ENCODE assay signal across 20 cellular contexts in genomic region chr2:112095654-112096053, GRCh38.
"Had no signal": no experiment of that assay in that cellular context is flagged by ENCODE, and none has a peak within 500 bp of the region (broad histone marks: within the 10 kb centered on the region; RNA-seq: fewer than 3 reads in every experiment).

No MANE protein-coding gene starts in this region.

- H3K27me3 ChIP-seq: brain microvascular endothelial cell, dorsolateral prefrontal cortex, gastroesophageal sphincter, heart left ventricle, sigmoid colon, transverse colon had no signal

- ATAC-seq: activated CD8-positive, alpha-beta T cell treated with anti-CD3 and anti-CD28 coated beads for 36 hours; gastroesophageal sphincter; heart left ventricle; natural killer cell treated with Interleukin-12 subunit alpha and Interleukin-12 subunit beta and Interleukin-15 and Interleukin-18, amount 100 ng/mL, for 72 hours; T-cell had no signal

- H3K9me3 ChIP-seq: gastroesophageal sphincter, heart left ventricle, left ventricle myocardium inferior, sigmoid colon, transverse colon had no signal

- H3K9me3 Mint-ChIP-seq: activated CD4-positive, alpha-beta T cell treated with anti-CD3 and anti-CD28 coated beads, Interleukin-2, amount 10 ng/mL, durations not matched to agents 24 days and 14 days; activated CD8-positive, alpha-beta T cell treated with anti-CD3 and anti-CD28 coated beads for 36 hours; activated naive CD4-positive, alpha-beta T cell treated with anti-CD3 and anti-CD28 coated beads for 36 hours; activated T-cell treated with anti-CD3 and anti-CD28 coated beads, Interleukin-2, amount 50 U/mL, for 24 hours; activated T-helper 2 cell treated with anti-CD3 and anti-CD28 coated beads, Interferon-gamma antibody, Interleukin-2, Interleukin-4, amounts not matched to agents 10 μg/mL and 5 μg/mL and 100 μg/mL, durations not matched to agents 14 hours and 24 hours and 36 hours; natural killer cell treated with Interleukin-12 subunit alpha and Interleukin-12 subunit beta and Interleukin-15 and Interleukin-18, amount 100 ng/mL, for 72 hours; T-cell had no signal

- DNase-seq: activated CD4-positive, alpha-beta T cell treated with anti-CD3 and anti-CD28 coated beads, Interleukin-2, amount 10 ng/mL, durations not matched to agents 24 days and 14 days; activated CD8-positive, alpha-beta T cell treated with anti-CD3 and anti-CD28 coated beads for 36 hours; activated naive CD4-positive, alpha-beta T cell treated with anti-CD3 and anti-CD28 coated beads for 36 hours; activated T-cell treated with anti-CD3 and anti-CD28 coated beads, Interleukin-2, amount 50 U/mL, for 24 hours; anterior cingulate cortex; brain microvascular endothelial cell; central memory CD4-positive, alpha-beta T cell; dorsolateral prefrontal cortex; heart left ventricle; left ventricle myocardium inferior; sigmoid colon; stimulated activated CD4-positive, alpha-beta T cell treated with anti-CD3 and anti-CD28 coated beads, Interleukin-12 subunit alpha, Interleukin-12 subunit beta, amount 100 ng/mL, for 4 hours; stimulated activated CD4-positive, alpha-beta T cell treated with anti-CD3 and anti-CD28 coated beads, Interleukin-1b, Interleukin-23, amount 100 ng/mL, for 48 hours; stimulated activated CD8-positive, alpha-beta memory T cell treated with anti-CD3 and anti-CD28 coated beads, Interleukin-4, amount 100 ng/mL, for 48 hours; stimulated activated naive CD4-positive, alpha-beta T cell treated with Interleukin-2 at 50 U/mL for 16 hours; T-cell; transverse colon had no signal

- H3K27ac Mint-ChIP-seq: activated CD4-positive, alpha-beta T cell treated with anti-CD3 and anti-CD28 coated beads, Interleukin-2, amount 10 ng/mL, durations not matched to agents 24 days and 14 days; activated naive CD4-positive, alpha-beta T cell treated with anti-CD3 and anti-CD28 coated beads for 36 hours; activated T-cell treated with anti-CD3 and anti-CD28 coated beads, Interleukin-2, amount 50 U/mL, for 24 hours; activated T-helper 2 cell treated with anti-CD3 and anti-CD28 coated beads, Interferon-gamma antibody, Interleukin-2, Interleukin-4, amounts not matched to agents 10 μg/mL and 5 μg/mL and 100 μg/mL, durations not matched to agents 14 hours and 24 hours and 36 hours; natural killer cell treated with Interleukin-12 subunit alpha and Interleukin-12 subunit beta and Interleukin-15 and Interleukin-18, amount 100 ng/mL, for 72 hours; T-cell had no signal

- H3K4me3 Mint-ChIP-seq: activated CD4-positive, alpha-beta T cell treated with anti-CD3 and anti-CD28 coated beads, Interleukin-2, amount 10 ng/mL, durations not matched to agents 24 days and 14 days; activated CD8-positive, alpha-beta T cell treated with anti-CD3 and anti-CD28 coated beads for 36 hours; activated naive CD4-positive, alpha-beta T cell treated with anti-CD3 and anti-CD28 coated beads for 36 hours; activated T-cell treated with anti-CD3 and anti-CD28 coated beads, Interleukin-2, amount 50 U/mL, for 24 hours; natural killer cell treated with Interleukin-12 subunit alpha and Interleukin-12 subunit beta and Interleukin-15 and Interleukin-18, amount 100 ng/mL, for 72 hours; T-cell had no signal

- H3K27ac ChIP-seq: brain microvascular endothelial cell, dorsolateral prefrontal cortex, gastroesophageal sphincter, heart left ventricle, left ventricle myocardium inferior, sigmoid colon, transverse colon had no signal

- H3K27me3 Mint-ChIP-seq: activated CD4-positive, alpha-beta T cell treated with anti-CD3 and anti-CD28 coated beads, Interleukin-2, amount 10 ng/mL, durations not matched to agents 24 days and 14 days; activated CD8-positive, alpha-beta T cell treated with anti-CD3 and anti-CD28 coated beads for 36 hours; activated T-cell treated with anti-CD3 and anti-CD28 coated beads, Interleukin-2, amount 50 U/mL, for 24 hours; natural killer cell treated with Interleukin-12 subunit alpha and Interleukin-12 subunit beta and Interleukin-15 and Interleukin-18, amount 100 ng/mL, for 72 hours; T-cell had no signal

- H3K4me3 ChIP-seq: dorsolateral prefrontal cortex, gastroesophageal sphincter, heart left ventricle, left ventricle myocardium inferior, sigmoid colon, transverse colon had no signal

- H3K4me1 ChIP-seq: left ventricle myocardium inferior, transverse colon had no signal
